2 cellular contexts compared by ENCODE assay signal in the genomic region with DNA sequence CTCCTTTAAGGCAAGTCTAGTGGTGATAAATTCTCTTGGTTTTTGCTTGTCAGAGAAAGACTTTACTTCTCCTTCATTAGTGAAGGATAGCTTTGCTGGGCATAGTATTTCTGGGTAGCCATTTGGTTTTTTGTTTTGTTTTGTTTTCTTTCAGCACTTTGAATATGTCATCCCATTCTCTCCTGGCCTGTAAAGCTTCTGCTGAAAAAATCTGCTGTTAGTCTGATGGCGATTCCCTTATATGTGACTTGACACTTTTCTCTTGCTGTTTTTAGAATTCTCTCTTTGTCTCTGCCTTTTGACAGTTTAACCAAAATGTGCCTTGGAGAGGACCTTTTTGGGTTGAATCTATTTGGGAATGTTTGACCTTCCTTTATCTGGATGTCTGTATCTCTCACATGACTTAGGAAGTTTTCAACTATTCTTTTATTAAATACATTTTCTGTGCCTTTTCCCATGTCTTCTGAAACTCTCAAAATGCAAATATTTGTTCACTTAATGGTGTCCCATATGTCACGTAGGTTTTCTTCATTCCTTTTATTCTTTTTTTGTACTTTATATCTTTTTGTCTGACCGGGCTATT.
A peak's percentile ranks its signal among the peaks of the same experiment; 100 is the strongest.
TF ChIP-seq lines count a peak whose summit lies in the region.

No MANE protein-coding gene starts in this region.

TF ChIP-seq in HCT116, 20 proteins besides CTCF, POLR2A, EP300 and RAD21:
- TF ChIP-seq CBX3 (IDR thresholded peaks at IDR 0.05; ENCODE audit: low read depth): peak; percentile 60
- TF ChIP-seq, protein P1, sequence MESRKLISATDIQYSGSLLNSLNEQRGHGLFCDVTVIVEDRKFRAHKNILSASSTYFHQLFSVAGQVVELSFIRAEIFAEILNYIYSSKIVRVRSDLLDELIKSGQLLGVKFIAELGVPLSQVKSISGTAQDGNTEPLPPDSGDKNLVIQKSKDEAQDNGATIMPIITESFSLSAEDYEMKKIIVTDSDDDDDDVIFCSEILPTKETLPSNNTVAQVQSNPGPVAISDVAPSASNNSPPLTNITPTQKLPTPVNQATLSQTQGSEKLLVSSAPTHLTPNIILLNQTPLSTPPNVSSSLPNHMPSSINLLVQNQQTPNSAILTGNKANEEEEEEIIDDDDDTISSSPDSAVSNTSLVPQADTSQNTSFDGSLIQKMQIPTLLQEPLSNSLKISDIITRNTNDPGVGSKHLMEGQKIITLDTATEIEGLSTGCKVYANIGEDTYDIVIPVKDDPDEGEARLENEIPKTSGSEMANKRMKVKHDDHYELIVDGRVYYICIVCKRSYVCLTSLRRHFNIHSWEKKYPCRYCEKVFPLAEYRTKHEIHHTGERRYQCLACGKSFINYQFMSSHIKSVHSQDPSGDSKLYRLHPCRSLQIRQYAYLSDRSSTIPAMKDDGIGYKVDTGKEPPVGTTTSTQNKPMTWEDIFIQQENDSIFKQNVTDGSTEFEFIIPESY (IDR thresholded peaks at IDR 0.05; ENCODE audit: extremely low read depth, insufficient replicate concordance, low read length): no peak

TF ChIP-seq in K562, 482 proteins besides CTCF, POLR2A, EP300 and RAD21:
- no peak for TF ChIP-seq ZC3H11A (IDR thresholded peaks at IDR 0.05; ENCODE audit: low read depth, low read length)
- peak; percentile 57; the same call in 1 of the 2 replicates for TF ChIP-seq CBX5 (IDR thresholded peaks at IDR 0.05; ENCODE audit: borderline replicate concordance, low read depth)
- TF ChIP-seq MAFG (tag; conservative IDR thresholded peaks at IDR 0.05): peak; percentile 13; the same call in 1 of the 2 replicates
- TF ChIP-seq TRIM28 (IDR thresholded peaks at IDR 0.05): peak; percentile 87
- TF ChIP-seq, protein P2, sequence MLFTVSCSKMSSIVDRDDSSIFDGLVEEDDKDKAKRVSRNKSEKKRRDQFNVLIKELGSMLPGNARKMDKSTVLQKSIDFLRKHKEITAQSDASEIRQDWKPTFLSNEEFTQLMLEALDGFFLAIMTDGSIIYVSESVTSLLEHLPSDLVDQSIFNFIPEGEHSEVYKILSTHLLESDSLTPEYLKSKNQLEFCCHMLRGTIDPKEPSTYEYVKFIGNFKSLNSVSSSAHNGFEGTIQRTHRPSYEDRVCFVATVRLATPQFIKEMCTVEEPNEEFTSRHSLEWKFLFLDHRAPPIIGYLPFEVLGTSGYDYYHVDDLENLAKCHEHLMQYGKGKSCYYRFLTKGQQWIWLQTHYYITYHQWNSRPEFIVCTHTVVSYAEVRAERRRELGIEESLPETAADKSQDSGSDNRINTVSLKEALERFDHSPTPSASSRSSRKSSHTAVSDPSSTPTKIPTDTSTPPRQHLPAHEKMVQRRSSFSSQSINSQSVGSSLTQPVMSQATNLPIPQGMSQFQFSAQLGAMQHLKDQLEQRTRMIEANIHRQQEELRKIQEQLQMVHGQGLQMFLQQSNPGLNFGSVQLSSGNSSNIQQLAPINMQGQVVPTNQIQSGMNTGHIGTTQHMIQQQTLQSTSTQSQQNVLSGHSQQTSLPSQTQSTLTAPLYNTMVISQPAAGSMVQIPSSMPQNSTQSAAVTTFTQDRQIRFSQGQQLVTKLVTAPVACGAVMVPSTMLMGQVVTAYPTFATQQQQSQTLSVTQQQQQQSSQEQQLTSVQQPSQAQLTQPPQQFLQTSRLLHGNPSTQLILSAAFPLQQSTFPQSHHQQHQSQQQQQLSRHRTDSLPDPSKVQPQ (CRISPR knock-in tag; IDR thresholded peaks at IDR 0.05; ENCODE audit: borderline replicate concordance): no peak
- TF ChIP-seq NELFE (IDR thresholded peaks at IDR 0.05; ENCODE audit: insufficient read depth, insufficient read length): no peak
